Comparison of ENCODE assay signal across 8 cellular contexts in genomic region chr3:11769704-11770103, GRCh38.
DNase-seq lines count a peak whose midpoint lies in the region; ATAC-seq and TF ChIP-seq lines count a peak whose summit lies in the region.

No MANE protein-coding gene starts in this region.

- no peaks in the 10 kb centered on the region for H3K79me2 ChIP-seq in PC-3 (ENCODE audit: low read length)

- no TSS peak for BruUV-seq in PC-3 (replicated peaks; lab: Mats Ljungman, UMichigan)

- H3K9me3 ChIP-seq in PC-3 (ENCODE audit: low read length) (no peaks in the 10 kb centered on the region), upper lobe of right lung (no peaks in the 10 kb centered on the region)

- TF ChIP-seq CTCF in PC-3 (conservative IDR thresholded peaks at IDR 0.05; ENCODE audit: low read depth, low read length) (no peak), foreskin fibroblast (IDR thresholded peaks at IDR 0.05; ENCODE audit: low read depth, low read length) (no peak), upper lobe of right lung (IDR thresholded peaks at IDR 0.05) (no peak)

- H3K4me3 Mint-ChIP-seq in activated CD4-positive, alpha-beta memory T cell treated with anti-CD3 and anti-CD28 coated beads, Interleukin-2, amount 10 ng/mL, durations not matched to agents 7 days and 5 days: no peak overlapping the region
- H3K4me3 Mint-ChIP-seq in activated CD4-positive, alpha-beta memory T cell treated with anti-CD3 and anti-CD28 coated beads for 36 hours: no peak overlapping the region

- CTCF ChIA-PET in activated CD4-positive, alpha-beta memory T cell treated with anti-CD3 and anti-CD28 coated beads, Interleukin-2, amount 10 ng/mL, durations not matched to agents 7 days and 5 days (lab: Charles Lee): interaction anchor here (1.1 to 2.1 kb wide), 2 partner anchors 15 to 35 kb away, joined by 5 to 10 read pairs; no protein-coding TSS in a partner anchor
- CTCF ChIA-PET in activated CD4-positive, alpha-beta memory T cell treated with anti-CD3 and anti-CD28 coated beads for 36 hours (lab: Charles Lee): interaction anchor here (0.8 to 1.0 kb wide), 2 partner anchors 34 to 41 kb away, joined by 3 to 5 read pairs; no protein-coding TSS in a partner anchor
- CTCF ChIA-PET in PC-3 (lab: Charles Lee): interaction anchor here (0.6 kb wide), 1 partner anchor 66 kb away, joined by 4 read pairs; no protein-coding TSS in a partner anchor

- H3K4me2 ChIP-seq in PC-3 (ENCODE audit: low read length): peak overlapping the region; percentile 83

- no peak overlapping the region for H3K4me3 ChIP-seq in PC-3 (ENCODE audit: low read length)
- H3K4me3 ChIP-seq in skin epidermis: no peak overlapping the region
- H3K4me3 ChIP-seq in foreskin fibroblast (ENCODE audit: low read depth in 1 of 2, low read length in 2 of 2): no peak overlapping the region
- no peak overlapping the region for H3K4me3 ChIP-seq in upper lobe of right lung

- H3K36me3 Mint-ChIP-seq in activated CD4-positive, alpha-beta memory T cell treated with anti-CD3 and anti-CD28 coated beads, Interleukin-2, amount 10 ng/mL, durations not matched to agents 7 days and 5 days (ENCODE audit: low read depth): no peaks in the 10 kb centered on the region
- H3K36me3 Mint-ChIP-seq in activated CD4-positive, alpha-beta memory T cell treated with anti-CD3 and anti-CD28 coated beads for 36 hours: no peaks in the 10 kb centered on the region

- peak overlapping the region; percentile 83 for H3K27ac Mint-ChIP-seq in activated CD4-positive, alpha-beta memory T cell treated with anti-CD3 and anti-CD28 coated beads, Interleukin-2, amount 10 ng/mL, durations not matched to agents 7 days and 5 days
- H3K27ac Mint-ChIP-seq in activated CD4-positive, alpha-beta memory T cell treated with anti-CD3 and anti-CD28 coated beads for 36 hours: no peak overlapping the region

- POLR2A ChIA-PET in activated CD4-positive, alpha-beta memory T cell treated with anti-CD3 and anti-CD28 coated beads, Interleukin-2, amount 10 ng/mL, durations not matched to agents 7 days and 5 days (lab: Charles Lee): interaction anchor here (1.1 to 2.2 kb wide), 5 partner anchors 12 to 497 kb away, joined by 3 to 32 read pairs (median 6); partner anchors contain the start of genes ATG7 and TAMM41
- POLR2A ChIA-PET in activated CD4-positive, alpha-beta memory T cell treated with anti-CD3 and anti-CD28 coated beads for 36 hours (lab: Charles Lee): interaction anchor here (1.5 kb wide), 1 partner anchor 45 kb away, joined by 5 read pairs; no protein-coding TSS in a partner anchor
- POLR2A ChIA-PET in PC-3 (lab: Charles Lee; ENCODE audit: unreplicated experiment): no interaction called here

- H4K20me1 ChIP-seq in PC-3 (ENCODE audit: low read length): no peaks in the 10 kb centered on the region

- H3K27me3 Mint-ChIP-seq in activated CD4-positive, alpha-beta memory T cell treated with anti-CD3 and anti-CD28 coated beads, Interleukin-2, amount 10 ng/mL, durations not matched to agents 7 days and 5 days: no peaks in the 10 kb centered on the region
- H3K27me3 Mint-ChIP-seq in activated CD4-positive, alpha-beta memory T cell treated with anti-CD3 and anti-CD28 coated beads for 36 hours: no peaks in the 10 kb centered on the region

- no peak overlapping the region for H3K9ac ChIP-seq in PC-3 (ENCODE audit: low read length)

- intact Hi-C loops in activated CD4-positive, alpha-beta memory T cell treated with anti-CD3 and anti-CD28 coated beads for 36 hours (cut with micrococcal nuclease): loop anchor here (1.0 kb wide), 2 partner anchors 49 to 51 kb away; no protein-coding TSS in a partner anchor
- intact Hi-C loops in PC-3 (cut with micrococcal nuclease): no loop called here
- intact Hi-C loops in upper lobe of right lung (cut with DNase I): no loop called here

- DNase-seq in activated CD4-positive, alpha-beta memory T cell treated with anti-CD3 and anti-CD28 coated beads, Interleukin-2, amount 10 ng/mL, durations not matched to agents 7 days and 5 days: no peak
- DNase-seq in activated CD4-positive, alpha-beta memory T cell treated with anti-CD3 and anti-CD28 coated beads for 36 hours: no peak
- DNase-seq in PC-3 (no peak), foreskin fibroblast (no peak), upper lobe of right lung (no peak)

- H3K27ac ChIP-seq in PC-3 (ENCODE audit: low read length) (no peak overlapping the region), skin epidermis (peak overlapping the region in 18 of 21 experiments; percentile 49 to 87 (median 70)), upper lobe of right lung (no peak overlapping the region)

- peaks cover 50% of the 10 kb centered on the region for H3K4me1 Mint-ChIP-seq in activated CD4-positive, alpha-beta memory T cell treated with anti-CD3 and anti-CD28 coated beads, Interleukin-2, amount 10 ng/mL, durations not matched to agents 7 days and 5 days
- peaks cover 26% of the 10 kb centered on the region for H3K4me1 Mint-ChIP-seq in activated CD4-positive, alpha-beta memory T cell treated with anti-CD3 and anti-CD28 coated beads for 36 hours (ENCODE audit: low read depth)

- 0 out of 2 replicates have a peak overlapping the region, but pooled peaks have one; percentile 80 for H2AFZ ChIP-seq in PC-3 (ENCODE audit: low read length)

- no peaks in the 10 kb centered on the region for H3K27me3 ChIP-seq in PC-3 (ENCODE audit: low read length)
- H3K27me3 ChIP-seq in upper lobe of right lung: no peaks in the 10 kb centered on the region

- ATAC-seq in PC-3: no peak
- peak; percentile 45 for ATAC-seq in esophagus mucosa
- no peak for ATAC-seq in GM21737 (IDR thresholded peaks at IDR 0.05; ENCODE audit: unreplicated experiment)
- no peak for ATAC-seq in upper lobe of right lung

- H3K4me1 ChIP-seq in PC-3 (ENCODE audit: insufficient read depth, low read length) (peaks cover 43% of the 10 kb centered on the region), upper lobe of right lung (peaks cover 7% of the 10 kb centered on the region)

- H3K9me3 Mint-ChIP-seq in activated CD4-positive, alpha-beta memory T cell treated with anti-CD3 and anti-CD28 coated beads, Interleukin-2, amount 10 ng/mL, durations not matched to agents 7 days and 5 days: no peaks in the 10 kb centered on the region
- H3K9me3 Mint-ChIP-seq in activated CD4-positive, alpha-beta memory T cell treated with anti-CD3 and anti-CD28 coated beads for 36 hours: no peaks in the 10 kb centered on the region

- H3K36me3 ChIP-seq in PC-3 (ENCODE audit: low read depth, low read length) (no peaks in the 10 kb centered on the region), upper lobe of right lung (no peaks in the 10 kb centered on the region)

- peaks cover 5% of the 10 kb centered on the region for H3F3A ChIP-seq in PC-3 (ENCODE audit: low read length, unreplicated experiment)

- no peaks in the 10 kb centered on the region for H3K9me2 ChIP-seq in PC-3 (replicated peaks; ENCODE audit: low read length)

Comparison
In these comparisons a context has a peak if more than half of its experiments do, and no peak if none do; other contexts are left out.
1. H3K27ac ChIP-seq: peak in skin epidermis (18 of 21); none in PC-3 (single experiment) and upper lobe of right lung (single experiment).